12 cellular contexts compared by ENCODE assay signal in the genomic region with DNA sequence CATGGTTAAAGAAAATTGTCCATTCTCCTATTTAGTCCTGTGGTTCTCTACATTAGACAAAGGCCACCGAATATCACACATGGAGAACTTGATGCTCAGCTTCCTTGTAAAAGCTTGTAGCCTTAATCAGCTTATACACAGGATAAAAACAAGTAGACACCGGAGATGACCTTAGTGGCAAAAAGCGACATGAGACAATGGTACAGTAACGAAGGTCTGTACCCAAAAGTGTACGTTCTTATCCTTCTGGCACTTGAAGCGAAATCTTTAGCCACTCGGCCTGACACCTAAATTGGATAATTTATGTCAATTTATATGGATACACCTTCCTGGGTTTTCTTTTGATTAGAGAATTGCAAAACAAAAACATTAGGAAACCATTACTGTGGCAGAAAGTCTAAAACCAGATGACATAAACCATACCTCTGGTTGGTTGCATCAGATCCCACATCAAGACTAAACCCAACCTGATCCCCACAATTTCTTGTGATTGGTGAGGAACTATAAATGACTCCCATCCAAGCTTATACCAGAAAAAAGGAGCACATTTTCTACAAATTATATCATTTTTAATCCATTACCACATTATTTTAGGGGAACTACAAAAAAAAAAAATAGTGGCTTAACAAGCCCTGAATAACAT. TPM values are rescaled to one million over a fixed set of nuclear protein-coding genes. Genes with fewer than 3 reads are reported as not detected.
DNase-seq lines count a peak whose midpoint lies in the region; ATAC-seq and TF ChIP-seq lines count a peak whose summit lies in the region.
"Had no signal": no experiment of that assay in that cellular context is flagged by ENCODE, and none has a peak within 500 bp of the region (broad histone marks: within the 10 kb centered on the region; RNA-seq: fewer than 3 reads in every experiment).

No MANE protein-coding gene starts in this region.

- peaks cover 86% of the 10 kb centered on the region for H3K4me1 ChIP-seq in psoas muscle

- ATAC-seq in T-helper 17 cell (no peak), psoas muscle (no peak), HG03039 (IDR thresholded peaks at IDR 0.05; ENCODE audit: unreplicated experiment) (no peak), HG03139 (IDR thresholded peaks at IDR 0.05; ENCODE audit: unreplicated experiment) (no peak)

- WGBS in psoas muscle, 3 donors = 28 to 42% (median 32%) methylated on average over 7 of the region's 7 CpGs

- H3K27ac ChIP-seq in psoas muscle = no peak overlapping the region

- intact Hi-C loops in psoas muscle (cut with DNase I) = loop anchor here in 1 of 2 donors (5.0 kb wide), 1 partner anchor 34 kb away; no protein-coding TSS in a partner anchor

- DNase-seq in T-helper 1 cell (no peak), T-helper 17 cell (no peak), epithelial cell of esophagus (ENCODE audit: low read depth) (no peak), psoas muscle (no peak), germinal center (ENCODE audit: low spot score) (no peak)
- DNase-seq: NCI-H1048; NCI-H69; stimulated activated naive CD4-positive, alpha-beta T cell treated with Interleukin-2 at 50 U/mL for 16 hours had no signal

- H3K27me3 ChIP-seq in psoas muscle (ENCODE audit: insufficient read depth in 3 of 3, low read length in 2 of 3) = no peaks in the 10 kb centered on the region

- no peaks in the 10 kb centered on the region for H3K27me3 Mint-ChIP-seq in T-helper 1 cell treated with Interleukin-12 subunit alpha and Interleukin-12 subunit beta and Interleukin-4 antibody, amounts not matched to agents 30 μg/mL and 1 μg/mL, for 36 hours (ENCODE audit: low read depth)
- H3K27me3 Mint-ChIP-seq in T-helper 17 cell = no peaks in the 10 kb centered on the region

- H3K9me3 Mint-ChIP-seq in T-helper 1 cell treated with Interleukin-12 subunit alpha and Interleukin-12 subunit beta and Interleukin-4 antibody, amounts not matched to agents 30 μg/mL and 1 μg/mL, for 36 hours = no peaks in the 10 kb centered on the region

- peaks cover 18 to 100% of the 10 kb centered on the region in 2 donors for H3K36me3 ChIP-seq in psoas muscle (ENCODE audit: insufficient read depth in 1 of 2, low read depth in 1 of 2)

- H3K27ac Mint-ChIP-seq in T-helper 1 cell treated with Interleukin-12 subunit alpha and Interleukin-12 subunit beta and Interleukin-4 antibody, amounts not matched to agents 30 μg/mL and 1 μg/mL, for 36 hours = no peak overlapping the region
- peak overlapping the region; percentile 61 for H3K27ac Mint-ChIP-seq in T-helper 17 cell

- H3K36me3 Mint-ChIP-seq in T-helper 1 cell treated with Interleukin-12 subunit alpha and Interleukin-12 subunit beta and Interleukin-4 antibody, amounts not matched to agents 30 μg/mL and 1 μg/mL, for 36 hours (ENCODE audit: low read depth) = peaks cover 64% of the 10 kb centered on the region
- peaks cover 18% of the 10 kb centered on the region for H3K36me3 Mint-ChIP-seq in T-helper 17 cell (ENCODE audit: low read depth)

- peak overlapping the region; percentile 34 for H3K4me3 Mint-ChIP-seq in T-helper 1 cell treated with Interleukin-12 subunit alpha and Interleukin-12 subunit beta and Interleukin-4 antibody, amounts not matched to agents 30 μg/mL and 1 μg/mL, for 36 hours
- peak overlapping the region; percentile 71 for H3K4me3 Mint-ChIP-seq in T-helper 17 cell

- TF ChIP-seq CTCF in epithelial cell of esophagus (IDR thresholded peaks at IDR 0.05; ENCODE audit: insufficient read depth, low read depth, low read length, missing control alignments) (no peak), psoas muscle (IDR thresholded peaks at IDR 0.05) (no peak)

- H3K4me1 Mint-ChIP-seq in T-helper 1 cell treated with Interleukin-12 subunit alpha and Interleukin-12 subunit beta and Interleukin-4 antibody, amounts not matched to agents 30 μg/mL and 1 μg/mL, for 36 hours (ENCODE audit: low read depth) = peaks cover 50% of the 10 kb centered on the region
- H3K4me1 Mint-ChIP-seq in T-helper 17 cell = peaks cover 45% of the 10 kb centered on the region

- H3K9me3 ChIP-seq in T-helper 17 cell (ENCODE audit: control insufficient read depth, low read length, poor library complexity, severe bottlenecking) = no peaks in the 10 kb centered on the region
- no peaks in the 10 kb centered on the region for H3K9me3 ChIP-seq in psoas muscle
- H3K9me3 ChIP-seq: HAP-1 had no signal

- peak overlapping the region; percentile 13 for H3K4me3 ChIP-seq in epithelial cell of esophagus (ENCODE audit: low read length)
- H3K4me3 ChIP-seq in psoas muscle = peak overlapping the region; percentile 29
- H3K4me3 ChIP-seq: HAP-1 had no signal

RNA-seq across cellular contexts. Expression of a gene that starts 6.1 kb away (rescaled TPM):
- total RNA-seq in T-helper 17 cell = 1,000 to 10,000 TPM; 1,047 to 1,109 TPM
- 100 to 1,000 TPM in 3 of 4 donors, 10 to 100 TPM in 1; 93.0 to 171 (median 139) TPM for total RNA-seq in psoas muscle
- 100 to 1,000 TPM; 115 to 151 (median 123) TPM for polyA plus RNA-seq in psoas muscle

RNA-seq across cellular contexts. Expression of a gene that starts 35.9 kb away (rescaled TPM):
- total RNA-seq in T-helper 17 cell (100 to 1,000 TPM; 121 to 129 TPM), psoas muscle (10 to 100 TPM; 57.7 to 97.9 (median 68.4) TPM)
- polyA plus RNA-seq in psoas muscle = 10 to 100 TPM; 32.1 to 95.7 (median 58.6) TPM

RNA-seq across cellular contexts. Expression of a gene that starts 36.7 kb away (rescaled TPM):
- total RNA-seq in T-helper 17 cell (10 to 100 TPM; 35.1 to 37.6 TPM), psoas muscle (100 to 1,000 TPM; 133 to 172 (median 143) TPM)
- 100 to 1,000 TPM; 253 to 379 (median 323) TPM for polyA plus RNA-seq in psoas muscle

RNA-seq across cellular contexts. Expression of a gene that starts 36.8 kb away (rescaled TPM):
- total RNA-seq in T-helper 17 cell = 10 to 100 TPM; 16.8 to 19.4 TPM
- total RNA-seq in psoas muscle = 10 to 100 TPM; 23.6 to 45.0 (median 40.3) TPM
- 10 to 100 TPM; 19.8 to 35.2 (median 26.1) TPM for polyA plus RNA-seq in psoas muscle

Comparison
In these comparisons a context has a peak if more than half of its experiments do, and no peak if none do; other contexts are left out.
1. RNA of a gene that starts 6.1 kb away (total RNA-seq): 1,047 to 1,109 TPM in T-helper 17 cell; 93.0 to 171 TPM in psoas muscle; every median in the first group is over 4 times any median in the second.